ENCODE assay signal across 20 cellular contexts in genomic region chr7:128116740-128117139, GRCh38.
"Had no signal": no experiment of that assay in that cellular context is flagged by ENCODE, and none has a peak within 500 bp of the region (broad histone marks: within the 10 kb centered on the region; RNA-seq: fewer than 3 reads in every experiment).

No MANE protein-coding gene starts in this region.

- H3K27ac ChIP-seq: body of pancreas, cardiac muscle cell, foreskin keratinocyte, tibial artery had no signal

- H3K27me3 ChIP-seq: body of pancreas, foreskin keratinocyte had no signal

- H3K36me3 Mint-ChIP-seq: immature natural killer cell had no signal

- H3K9me3 Mint-ChIP-seq: activated CD4-positive, alpha-beta memory T cell treated with anti-CD3 and anti-CD28 coated beads, Interleukin-2, amount 10 ng/mL, durations not matched to agents 7 days and 5 days; activated CD4-positive, alpha-beta T cell treated with anti-CD3 and anti-CD28 coated beads, Interleukin-2, amount 10 ng/mL, durations not matched to agents 24 days and 14 days; activated T-helper 1 cell treated with anti-CD3 and anti-CD28 coated beads, Interleukin-12 subunit alpha, Interleukin-12 subunit beta, Interleukin-2, Interleukin-4 antibody, amounts not matched to agents 30 ng/mL and 10 ng/mL and 1 ng/mL, durations not matched to agents 14 hours and 24 hours and 36 hours; immature natural killer cell; nephron progenitor cell; stimulated activated naive CD8-positive, alpha-beta T cell treated with anti-CD3 and anti-CD28 coated beads, Interleukin-15, amount 100 ng/mL, for 72 hours had no signal

- DNase-seq: activated CD4-positive, alpha-beta T cell treated with anti-CD3 and anti-CD28 coated beads, Interleukin-2, amount 10 ng/mL, durations not matched to agents 24 days and 14 days; activated gamma-delta T cell; activated naive CD4-positive, alpha-beta T cell treated with anti-CD3 and anti-CD28 coated beads, Interleukin-2, amount 50 U/mL, for 16 hours; activated T-cell treated with anti-CD3 and anti-CD28 coated beads for 4 hours; anterior cingulate cortex; body of pancreas; immature natural killer cell; kidney glomerular epithelial cell; nephron progenitor cell; nucleus accumbens; retina; stimulated activated CD4-positive, alpha-beta T cell treated with anti-CD3 and anti-CD28 coated beads, Interleukin-1b, Interleukin-23, amount 100 ng/mL, for 48 hours; stimulated activated naive CD8-positive, alpha-beta T cell treated with anti-CD3 and anti-CD28 coated beads, Interleukin-15, amount 100 ng/mL, for 72 hours had no signal

- H3K27ac Mint-ChIP-seq: activated CD4-positive, alpha-beta memory T cell treated with anti-CD3 and anti-CD28 coated beads, Interleukin-2, amount 10 ng/mL, durations not matched to agents 7 days and 5 days; activated CD4-positive, alpha-beta T cell treated with anti-CD3 and anti-CD28 coated beads, Interleukin-2, amount 10 ng/mL, durations not matched to agents 24 days and 14 days; activated T-helper 1 cell treated with anti-CD3 and anti-CD28 coated beads, Interleukin-12 subunit alpha, Interleukin-12 subunit beta, Interleukin-2, Interleukin-4 antibody, amounts not matched to agents 30 ng/mL and 10 ng/mL and 1 ng/mL, durations not matched to agents 14 hours and 24 hours and 36 hours; nephron progenitor cell; stimulated activated naive CD8-positive, alpha-beta T cell treated with anti-CD3 and anti-CD28 coated beads, Interleukin-15, amount 100 ng/mL, for 72 hours had no signal

- H3K9me3 ChIP-seq: body of pancreas, tibial artery had no signal

- H3K4me3 ChIP-seq: body of pancreas, cardiac muscle cell, tibial artery had no signal

- H3K27me3 Mint-ChIP-seq: activated CD4-positive, alpha-beta memory T cell treated with anti-CD3 and anti-CD28 coated beads, Interleukin-2, amount 10 ng/mL, durations not matched to agents 7 days and 5 days; stimulated activated naive CD8-positive, alpha-beta T cell treated with anti-CD3 and anti-CD28 coated beads, Interleukin-15, amount 100 ng/mL, for 72 hours had no signal

- FAIRE-seq: endometrium had no signal

- H3K4me1 ChIP-seq: body of pancreas, tibial artery had no signal

- H3K4me3 Mint-ChIP-seq: activated CD4-positive, alpha-beta memory T cell treated with anti-CD3 and anti-CD28 coated beads, Interleukin-2, amount 10 ng/mL, durations not matched to agents 7 days and 5 days; activated CD4-positive, alpha-beta T cell treated with anti-CD3 and anti-CD28 coated beads, Interleukin-2, amount 10 ng/mL, durations not matched to agents 24 days and 14 days; activated T-helper 1 cell treated with anti-CD3 and anti-CD28 coated beads, Interleukin-12 subunit alpha, Interleukin-12 subunit beta, Interleukin-2, Interleukin-4 antibody, amounts not matched to agents 30 ng/mL and 10 ng/mL and 1 ng/mL, durations not matched to agents 14 hours and 24 hours and 36 hours; immature natural killer cell; nephron progenitor cell; stimulated activated naive CD8-positive, alpha-beta T cell treated with anti-CD3 and anti-CD28 coated beads, Interleukin-15, amount 100 ng/mL, for 72 hours had no signal

- ATAC-seq: activated CD4-positive, CD25-positive, alpha-beta regulatory T cell treated with anti-CD3 and anti-CD28 coated beads, Interleukin-2, amount 50 U/mL, for 24 hours; body of pancreas; stimulated activated naive CD8-positive, alpha-beta T cell treated with anti-CD3 and anti-CD28 coated beads, Interleukin-15, amount 100 ng/mL, for 72 hours had no signal

- H3K4me1 Mint-ChIP-seq: activated CD4-positive, alpha-beta memory T cell treated with anti-CD3 and anti-CD28 coated beads, Interleukin-2, amount 10 ng/mL, durations not matched to agents 7 days and 5 days had no signal

- H3K36me3 ChIP-seq: cardiac muscle cell, tibial artery had no signal
